ENCODE assay signal across 25 cellular contexts in genomic region chr2:26735883-26736588, GRCh38. TPM values are rescaled to one million over a fixed set of nuclear protein-coding genes. Genes with fewer than 3 reads are reported as not detected.
A peak's percentile ranks its signal among the peaks of the same experiment; 100 is the strongest.
DNase-seq lines count a peak whose midpoint lies in the region; ATAC-seq, FAIRE-seq and TF ChIP-seq lines count a peak whose summit lies in the region.
"Had no signal": no experiment of that assay in that cellular context is flagged by ENCODE, and none has a peak within 500 bp of the region (broad histone marks: within the 10 kb centered on the region; RNA-seq: fewer than 3 reads in every experiment).

No MANE protein-coding gene starts in this region.

- H3K4me1 ChIP-seq in RWPE2 (ENCODE audit: insufficient read depth, poor library complexity, severe bottlenecking) (no peaks in the 10 kb centered on the region), endothelial cell of umbilical vein (ENCODE audit: control insufficient read depth, extremely low read depth, insufficient read depth, low read length) (peaks cover 3% of the 10 kb centered on the region), thyroid gland (peaks cover 8 to 10% of the 10 kb centered on the region in 2 donors)

- H3K27me3 ChIP-seq in RWPE2 (ENCODE audit: insufficient read depth, poor library complexity, severe bottlenecking), result no peaks in the 10 kb centered on the region
- H3K27me3 ChIP-seq in endothelial cell of umbilical vein (ENCODE audit: control insufficient read depth in 2 of 2, insufficient read depth in 2 of 2, low read length in 2 of 2), result peaks cover 0 to 4% of the 10 kb centered on the region in 2 experiments
- no peaks in the 10 kb centered on the region for H3K27me3 ChIP-seq in thyroid gland

- TF ChIP-seq CTCF in RWPE2 (IDR thresholded peaks at IDR 0.05; ENCODE audit: poor library complexity, severe bottlenecking) (no peak), endothelial cell of umbilical vein (IDR thresholded peaks at IDR 0.05; ENCODE audit: extremely low read depth in 1 of 2, insufficient read depth in 1 of 2, low read depth in 1 of 2, low read length in 2 of 2) (no peak), thyroid gland (IDR thresholded peaks at IDR 0.05) (no peak)

- no peaks in the 10 kb centered on the region for H3K79me2 ChIP-seq in endothelial cell of umbilical vein (ENCODE audit: control insufficient read depth, insufficient read depth, low read length)

- dilution Hi-C loops in endothelial cell of umbilical vein (cut with MboI; ENCODE audit: extremely low pct_ligation_motif_present, low sequenced_read_pairs), result no loop called here

- no TSS peak for BruUV-seq in endothelial cell of umbilical vein (replicated peaks; lab: Mats Ljungman, UMichigan)

- H3K4me2 ChIP-seq in endothelial cell of umbilical vein (ENCODE audit: insufficient read depth, low read length), result no peak overlapping the region

- no peak overlapping the region for H2AFZ ChIP-seq in endothelial cell of umbilical vein (ENCODE audit: low read depth, low read length)

- ATAC-seq in RWPE2 (ENCODE audit: low read depth), result 0 out of 3 replicates have a peak, but pooled peaks have one; percentile 10
- ATAC-seq in HG03097 (IDR thresholded peaks at IDR 0.05; ENCODE audit: low FRiP score, unreplicated experiment), result no peak
- ATAC-seq in GM21529 (IDR thresholded peaks at IDR 0.05; ENCODE audit: unreplicated experiment), result no peak
- ATAC-seq: GM12878, WTC11 had no signal

- H3K9ac ChIP-seq in endothelial cell of umbilical vein (replicated peaks; ENCODE audit: extremely low read depth, insufficient read depth, low read length), result no peak overlapping the region

- POLR2A ChIA-PET in endothelial cell of umbilical vein (lab: Charles Lee), result no interaction called here

- H3K9me1 ChIP-seq in endothelial cell of umbilical vein (replicated peaks; ENCODE audit: control insufficient read depth, extremely low read depth, insufficient read depth, low read length), result no peaks in the 10 kb centered on the region

- H3K9me3 ChIP-seq in RWPE2 (ENCODE audit: severe bottlenecking), result no peaks in the 10 kb centered on the region
- no peaks in the 10 kb centered on the region for H3K9me3 ChIP-seq in endothelial cell of umbilical vein (replicated peaks; ENCODE audit: control insufficient read depth, insufficient read depth, low read length)
- H3K9me3 ChIP-seq in thyroid gland, result no peaks in the 10 kb centered on the region

- no peak for TF ChIP-seq POLR2A in endothelial cell of umbilical vein (IDR thresholded peaks at IDR 0.05; ENCODE audit: low read depth, low read length)
- no peak for TF ChIP-seq POLR2A in thyroid gland (IDR thresholded peaks at IDR 0.05)

- H4K20me1 ChIP-seq in endothelial cell of umbilical vein (replicated peaks; ENCODE audit: control insufficient read depth, extremely low read depth, insufficient read depth, low read length), result no peaks in the 10 kb centered on the region

- no peak for DNase-seq in RWPE2 (ENCODE audit: low spot score)
- DNase-seq in endothelial cell of umbilical vein (ENCODE audit: low read depth, low spot score), result peak; percentile 11
- peak; percentile 51 for DNase-seq in medulla oblongata (ENCODE audit: extremely low spot score)
- DNase-seq in thyroid gland, result peak; percentile 51 to 53
- no peak for DNase-seq in DMS79 treated with DMSO at 0.1 percent for 48 hours (lab: John Stamatoyannopoulos, UW)
- DNase-seq: activated CD4-positive, alpha-beta memory T cell treated with anti-CD3 and anti-CD28 coated beads, Interleukin-2, amount 10 ng/mL, durations not matched to agents 7 days and 5 days; activated effector memory CD4-positive, alpha-beta T cell treated with anti-CD3 and anti-CD28 coated beads, Interleukin-2, amount 50 U/mL, for 16 hours; activated T-cell treated with anti-CD3 and anti-CD28 coated beads for 4 hours; AML-193; DMS79; Kasumi-1; kidney glomerular epithelial cell; NCI-H1105; NCI-H2107; NCI-H510A treated with DMSO at 0.1 percent for 48 hours; stimulated activated CD4-positive, alpha-beta T cell treated with anti-CD3 and anti-CD28 coated beads, Interleukin-4, amount 100 ng/mL, for 24 hours; stimulated activated naive CD4-positive, alpha-beta T cell treated with Interleukin-2 at 50 U/mL for 16 hours had no signal

- intact Hi-C loops in endothelial cell of umbilical vein (cut with micrococcal nuclease) (no loop called here), thyroid gland (cut with DNase I) (no loop called here)

- H3K36me3 ChIP-seq in RWPE2 (ENCODE audit: low read depth), result no peaks in the 10 kb centered on the region
- no peaks in the 10 kb centered on the region for H3K36me3 ChIP-seq in endothelial cell of umbilical vein (ENCODE audit: control insufficient read depth in 2 of 2, extremely low read depth in 1 of 2, insufficient read depth in 2 of 2, low read length in 2 of 2)
- H3K36me3 ChIP-seq in thyroid gland, result no peaks in the 10 kb centered on the region

- CTCF ChIA-PET in endothelial cell of umbilical vein (lab: Charles Lee), result interaction anchor here (0.7 to 14.5 kb wide), 4 partner anchors 10 to 130 kb away, joined by 3 to 353 read pairs (median 4); no protein-coding TSS in a partner anchor

- FAIRE-seq in endothelial cell of umbilical vein (lab: Jason Lieb, UNC), result no peak
- FAIRE-seq: colon, GM12878, RCC 7860 had no signal

- WGBS in thyroid gland, 2 donors, result 34 to 42% methylated on average over 6 to 8 of the region's 8 CpGs

- H3K4me3 ChIP-seq in RWPE2 (ENCODE audit: severe bottlenecking) (no peak overlapping the region), endothelial cell of umbilical vein (replicated peaks in 1 of 3; ENCODE audit: insufficient read depth in 1 of 3, low read depth in 1 of 3, low read length in 3 of 3) (no peak overlapping the region), thyroid gland (replicated peaks in 1 of 3) (no peak overlapping the region)
- H3K4me3 ChIP-seq: GM12878 had no signal

- H3K27ac ChIP-seq in RWPE2 (ENCODE audit: poor library complexity, severe bottlenecking) (no peak overlapping the region), endothelial cell of umbilical vein (ENCODE audit: insufficient read depth, low read depth, low read length) (no peak overlapping the region), thyroid gland (peak overlapping the region in 2 of 3 donors; percentile 1 to 33)

TF ChIP-seq in endothelial cell of umbilical vein, 7 proteins besides CTCF, POLR2A, EP300 and RAD21:
- TF ChIP-seq JUN (IDR thresholded peaks at IDR 0.05; ENCODE audit: borderline replicate concordance, insufficient read depth, insufficient read length, low read depth) (no peak), EZH2 (IDR thresholded peaks at IDR 0.05; ENCODE audit: borderline replicate concordance, low read depth, low read length, severe bottlenecking) (no peak), GATA2 (IDR thresholded peaks at IDR 0.05; ENCODE audit: insufficient read depth, insufficient read length, low read depth, low read length) (no peak), FOS (IDR thresholded peaks at IDR 0.05; ENCODE audit: borderline replicate concordance, insufficient read depth, low read length) (no peak), POLR2AphosphoS5 (IDR thresholded peaks at IDR 0.05; ENCODE audit: insufficient read depth, low read depth, low read length) (no peak), MYC (IDR thresholded peaks at IDR 0.05; ENCODE audit: low read depth, low read length) (no peak)
- TF ChIP-seq, protein P1, sequence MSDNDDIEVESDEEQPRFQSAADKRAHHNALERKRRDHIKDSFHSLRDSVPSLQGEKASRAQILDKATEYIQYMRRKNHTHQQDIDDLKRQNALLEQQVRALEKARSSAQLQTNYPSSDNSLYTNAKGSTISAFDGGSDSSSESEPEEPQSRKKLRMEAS (IDR thresholded peaks at IDR 0.05; ENCODE audit: insufficient read depth, insufficient read length), result no peak

RNA-seq across cellular contexts. Expression of gene SLC35F6, which starts 28.0 kb away (rescaled TPM):
- total RNA-seq in endothelial cell of umbilical vein (36.6 and 39.8 TPM in 2 replicates), thyroid gland (10 to 100 TPM; 73.1 to 91.2 (median 80.7) TPM)
- 34.6 and 43.8 TPM in 2 replicates for polyA plus RNA-seq in endothelial cell of umbilical vein
- 23.3 and 23.7 TPM in 2 replicates for polyA plus RNA-seq in endothelial cell of umbilical vein (2011; cell fraction: cytosol; rRNA removed)
- 10.9 and 12.0 TPM in 2 replicates for polyA plus RNA-seq in endothelial cell of umbilical vein (2011; cell fraction: nucleus; rRNA removed)
- 19.6 and 20.0 TPM in 2 replicates for polyA plus RNA-seq in endothelial cell of umbilical vein (2012)
- 59.9 and 70.1 TPM in 2 replicates for polyA minus RNA-seq in endothelial cell of umbilical vein
- polyA minus RNA-seq in endothelial cell of umbilical vein (2011; cell fraction: cytosol; rRNA and poly(A)+ RNA removed), result 48.1 TPM
- polyA minus RNA-seq in endothelial cell of umbilical vein (2011; cell fraction: nucleus; rRNA and poly(A)+ RNA removed), result 14.7 and 16.6 TPM in 2 replicates

RNA-seq across cellular contexts. Expression of gene KCNK3, which starts 43.5 kb away (rescaled TPM):
- not detected in 2 replicates for total RNA-seq in endothelial cell of umbilical vein
- 0.03 TPM in 1 of 2 replicates, not detected in the other for polyA plus RNA-seq in endothelial cell of umbilical vein
- polyA plus RNA-seq in endothelial cell of umbilical vein (2011; cell fraction: cytosol; rRNA removed), result not detected in 2 replicates
- polyA plus RNA-seq in endothelial cell of umbilical vein (2011; cell fraction: nucleus; rRNA removed), result not detected in 2 replicates
- polyA plus RNA-seq in endothelial cell of umbilical vein (2012), result not detected in 2 replicates
- polyA minus RNA-seq in endothelial cell of umbilical vein, result not detected in 2 replicates
- polyA minus RNA-seq in endothelial cell of umbilical vein (2011; cell fraction: cytosol; rRNA and poly(A)+ RNA removed), result 3.7 TPM
- not detected in 2 replicates for polyA minus RNA-seq in endothelial cell of umbilical vein (2011; cell fraction: nucleus; rRNA and poly(A)+ RNA removed)
- total RNA-seq in thyroid gland, result 1 to 10 TPM; 4.8 to 8.3 (median 5.6) TPM
- total RNA-seq: activated CD4-positive, alpha-beta memory T cell treated with anti-CD3 and anti-CD28 coated beads, Interleukin-2, amount 10 ng/mL, durations not matched to agents 7 days and 5 days; HT1080; pulmonary artery endothelial cell had no signal
- polyA plus RNA-seq: GM12878 had no signal

RNA-seq across cellular contexts. Expression of gene CENPA, which starts 49.8 kb away (rescaled TPM):
- 33.1 and 34.1 TPM in 2 replicates for total RNA-seq in endothelial cell of umbilical vein
- polyA plus RNA-seq in endothelial cell of umbilical vein, result 18.6 and 22.0 TPM in 2 replicates
- 27.5 and 28.2 TPM in 2 replicates for polyA plus RNA-seq in endothelial cell of umbilical vein (2011; cell fraction: cytosol; rRNA removed)
- 13.3 and 14.0 TPM in 2 replicates for polyA plus RNA-seq in endothelial cell of umbilical vein (2011; cell fraction: nucleus; rRNA removed)
- 10.5 and 22.7 TPM in 2 replicates for polyA plus RNA-seq in endothelial cell of umbilical vein (2012)
- polyA minus RNA-seq in endothelial cell of umbilical vein, result 14.9 and 17.7 TPM in 2 replicates
- polyA minus RNA-seq in endothelial cell of umbilical vein (2011; cell fraction: cytosol; rRNA and poly(A)+ RNA removed), result 28.3 TPM
- polyA minus RNA-seq in endothelial cell of umbilical vein (2011; cell fraction: nucleus; rRNA and poly(A)+ RNA removed), result 6.3 and 7.4 TPM in 2 replicates
- total RNA-seq in thyroid gland, result under 1 TPM in 1 of 4 donors, not detected in 3; 0.67 TPM

Comparison
In these comparisons a context has a peak if more than half of its experiments do, and no peak if none do; other contexts are left out.
1. DNase-seq: peak in endothelial cell of umbilical vein (single experiment), medulla oblongata (single experiment) and thyroid gland (2 of 2); none in RWPE2 (single experiment) and DMS79 treated with DMSO at 0.1 percent for 48 hours (single experiment).
2. H3K27ac ChIP-seq: peak in thyroid gland (2 of 3); none in RWPE2 (single experiment) and endothelial cell of umbilical vein (single experiment).
3. RNA of gene CENPA, which starts 49.8 kb away (total RNA-seq): 33.1 to 34.1 TPM in endothelial cell of umbilical vein; 0.67 TPM in thyroid gland; every median in the first group is over 10 times any median in the second.